Comparison of ENCODE assay signal across 10 cellular contexts in genomic region chr11:125517116-125517804, GRCh38. TPM values are rescaled to one million over a fixed set of nuclear protein-coding genes. Genes with fewer than 3 reads are reported as not detected.
DNase-seq lines count a peak whose midpoint lies in the region; ATAC-seq and TF ChIP-seq lines count a peak whose summit lies in the region.
"Had no signal": no experiment of that assay in that cellular context is flagged by ENCODE, and none has a peak within 500 bp of the region (broad histone marks: within the 10 kb centered on the region; RNA-seq: fewer than 3 reads in every experiment).

No MANE protein-coding gene starts in this region.

- CTCF ChIA-PET in Calu3 (lab: Charles Lee) = interaction anchor here (0.7 kb wide), 2 partner anchors 90 to 1238 kb away, joined by 3 to 4 read pairs; no protein-coding TSS in a partner anchor

- H3K9me3 ChIP-seq in osteoblast (ENCODE audit: low read depth, low read length) = no peaks in the 10 kb centered on the region

- peaks cover 16% of the 10 kb centered on the region for H3K36me3 Mint-ChIP-seq in Calu3 (ENCODE audit: insufficient read depth, unreplicated experiment)

- no peak overlapping the region for H3K4me3 ChIP-seq in H7 (ENCODE audit: insufficient read depth, low read depth, low read length)
- H3K4me3 ChIP-seq in osteoblast (ENCODE audit: insufficient read depth, low read length) = peak overlapping the region; percentile 19

- no peaks in the 10 kb centered on the region for H4K20me1 ChIP-seq in osteoblast (ENCODE audit: insufficient read depth, low read length)

- H3K27me3 Mint-ChIP-seq in Calu3 (ENCODE audit: unreplicated experiment) = no peaks in the 10 kb centered on the region

- no peaks in the 10 kb centered on the region for H3K79me2 ChIP-seq in osteoblast (ENCODE audit: insufficient read depth, low read length)

- no peaks in the 10 kb centered on the region for H3K9me3 Mint-ChIP-seq in Calu3 (ENCODE audit: low read depth, unreplicated experiment)

- BruUV-seq in Calu3 (replicated peaks; lab: Mats Ljungman, UMichigan) = no TSS peak

- no peaks in the 10 kb centered on the region for H3K27me3 ChIP-seq in H7 (ENCODE audit: control insufficient read depth, insufficient read depth, low read length)
- H3K27me3 ChIP-seq in osteoblast (ENCODE audit: insufficient read depth, low read length) = peaks cover 5% of the 10 kb centered on the region

- no peaks in the 10 kb centered on the region for H3K36me3 ChIP-seq in H7 (replicated peaks; ENCODE audit: control insufficient read depth, insufficient read depth, low read length)
- H3K36me3 ChIP-seq in osteoblast (ENCODE audit: insufficient read depth, low read length) = no peaks in the 10 kb centered on the region

- intact Hi-C loops in posterior vena cava (cut with DNase I) (no loop called here), Calu3 (cut with micrococcal nuclease; ENCODE audit: unreplicated experiment) (no loop called here)

- H3K4me1 ChIP-seq in osteoblast (ENCODE audit: insufficient read depth, low read length) = peaks cover 6% of the 10 kb centered on the region

- ATAC-seq in GM21786 (IDR thresholded peaks at IDR 0.05; ENCODE audit: unreplicated experiment) (no peak), HG02981 (IDR thresholded peaks at IDR 0.05; ENCODE audit: unreplicated experiment) (no peak)

- peak overlapping the region; percentile 69 for H3K4me2 ChIP-seq in osteoblast (ENCODE audit: insufficient read depth, low read length)

- no peaks in the 10 kb centered on the region for H3K4me1 Mint-ChIP-seq in Calu3 (ENCODE audit: low read depth, unreplicated experiment)

- no peak for TF ChIP-seq CTCF in osteoblast (IDR thresholded peaks at IDR 0.05; ENCODE audit: extremely low read depth, low read depth, low read length)
- no peak for TF ChIP-seq CTCF in Calu3 (IDR thresholded peaks at IDR 0.05; ENCODE audit: unreplicated experiment)

- no peak overlapping the region for H3K27ac ChIP-seq in osteoblast (ENCODE audit: low read depth, low read length)

- DNase-seq in H7 (peak; percentile 81), NCI-H748 treated with DMSO at 0.1 percent for 48 hours (lab: John Stamatoyannopoulos, UW) (peak; percentile 51), fibroblast of peridontal ligament (ENCODE audit: extremely low read depth) (peak; percentile 84), osteoblast (ENCODE audit: insufficient read length, low spot score, missing footprints) (peak; percentile 32), posterior vena cava (ENCODE audit: low spot score) (no peak), Calu3 (no peak)
- DNase-seq: GOT3, kidney glomerular epithelial cell had no signal

- no peak overlapping the region for H3K27ac Mint-ChIP-seq in Calu3 (ENCODE audit: unreplicated experiment)

- H3K4me3 Mint-ChIP-seq in Calu3 (ENCODE audit: low read depth, unreplicated experiment) = no peak overlapping the region

- H2AFZ ChIP-seq in osteoblast (ENCODE audit: low read length) = peak overlapping the region; percentile 70

RNA-seq across cellular contexts. Expression of gene FEZ1, which starts 21.2 kb away (rescaled TPM):
- 93.8 and 98.9 TPM in 2 replicates for total RNA-seq in H7 (2014; rRNA removed; shearing (Covaris generic))
- total RNA-seq in osteoblast (47.8 and 58.9 TPM in 2 replicates), posterior vena cava (10 to 100 TPM; 55.4 to 67.7 TPM), Calu3 (2022) (3.5 and 6.6 TPM in 2 replicates)

RNA-seq across cellular contexts. Expression of gene EI24, which starts 52.0 kb away (rescaled TPM):
- total RNA-seq in H7 (2014; rRNA removed; shearing (Covaris generic)) = 87.9 and 113 TPM in 2 replicates
- 76.0 and 85.2 TPM in 2 replicates for total RNA-seq in osteoblast
- 10 to 100 TPM; 52.5 to 57.5 TPM for total RNA-seq in posterior vena cava
- total RNA-seq in Calu3 (2022) = 76.7 and 82.2 TPM in 2 replicates

Comparison
In these comparisons a context has a peak if more than half of its experiments do, and no peak if none do; other contexts are left out.
1. DNase-seq: peak in H7 (single experiment), NCI-H748 treated with DMSO at 0.1 percent for 48 hours (single experiment), fibroblast of peridontal ligament (single experiment) and osteoblast (single experiment); none in posterior vena cava (single experiment) and Calu3 (single experiment).